In genomic region chr5:148957591-148958202, GRCh38 we compare ENCODE assay signal across 9 cellular contexts.
DNase-seq lines count a peak whose midpoint lies in the region; ATAC-seq, FAIRE-seq and TF ChIP-seq lines count a peak whose summit lies in the region.
"Had no signal": no experiment of that assay in that cellular context is flagged by ENCODE, and none has a peak within 500 bp of the region (broad histone marks: within the 10 kb centered on the region; RNA-seq: fewer than 3 reads in every experiment).

No MANE protein-coding gene starts in this region.

- no peak for TF ChIP-seq POLR2A in adrenal gland (IDR thresholded peaks at IDR 0.05)

- no peak for FAIRE-seq in kidney (lab: Jason Lieb, UNC)

- ATAC-seq in HG02884 (IDR thresholded peaks at IDR 0.05; ENCODE audit: unreplicated experiment) (peak; percentile 49), RWPE2 (ENCODE audit: low read depth) (peak; percentile 64)

- TF ChIP-seq CTCF in RWPE2 (IDR thresholded peaks at IDR 0.05; ENCODE audit: poor library complexity, severe bottlenecking) (peak; percentile 98), adrenal gland (IDR thresholded peaks at IDR 0.05) (peak; percentile 25 to 62 (median 54)), kidney (IDR thresholded peaks at IDR 0.05; ENCODE audit: borderline replicate concordance, extremely low read depth, insufficient read depth) (peak; percentile 54)

- WGBS in adrenal gland, 4 donors = 14 to 21% (median 16%) methylated on average over 3 of the region's 3 CpGs

- H3K9me3 ChIP-seq in RWPE2 (ENCODE audit: severe bottlenecking) (no peaks in the 10 kb centered on the region), adrenal gland (replicated peaks in 1 of 3) (no peaks in the 10 kb centered on the region), kidney (ENCODE audit: control insufficient read depth in 1 of 2, low read length in 2 of 2) (no peaks in the 10 kb centered on the region)
- H3K9me3 ChIP-seq: BLaER1 treated with 17β-estradiol and CSF1 and Interleukin-3, amounts not matched to agents 10 nM and 100 nM had no signal

- intact Hi-C loops in adrenal gland (cut with DNase I) (no loop called here), kidney (cut with DNase I) (no loop called here)

- H3K36me3 ChIP-seq in RWPE2 (ENCODE audit: low read depth) = no peaks in the 10 kb centered on the region
- no peaks in the 10 kb centered on the region for H3K36me3 ChIP-seq in adrenal gland (replicated peaks in 1 of 2)
- H3K36me3 ChIP-seq in kidney (ENCODE audit: control insufficient read depth in 1 of 2, insufficient read depth in 2 of 2, low read length in 2 of 2) = no peaks in the 10 kb centered on the region
- H3K36me3 ChIP-seq: BLaER1 treated with 17β-estradiol and CSF1 and Interleukin-3, amounts not matched to agents 10 nM and 100 nM had no signal

- H3K27ac ChIP-seq in RWPE2 (ENCODE audit: poor library complexity, severe bottlenecking) (peak overlapping the region; percentile 30), adrenal gland (no peak overlapping the region), kidney (ENCODE audit: low read depth in 2 of 2, low read length in 2 of 2) (no peak overlapping the region)
- H3K27ac ChIP-seq: BLaER1 treated with 17β-estradiol and CSF1 and Interleukin-3, amounts not matched to agents 10 nM and 100 nM had no signal

- H3K4me1 ChIP-seq in RWPE2 (ENCODE audit: insufficient read depth, poor library complexity, severe bottlenecking) = peaks cover 11% of the 10 kb centered on the region
- H3K4me1 ChIP-seq in adrenal gland (replicated peaks in 1 of 2) = no peaks in the 10 kb centered on the region
- H3K4me1 ChIP-seq in kidney (ENCODE audit: control insufficient read depth in 1 of 2, insufficient read depth in 1 of 2, low read depth in 1 of 2, low read length in 2 of 2) = no peaks in the 10 kb centered on the region

- DNase-seq in NCI-H1092 treated with DMSO at 0.1 percent for 48 hours (lab: John Stamatoyannopoulos, UW) (peak; percentile 11), NCI-H1092 (lab: John Stamatoyannopoulos, UW) (no peak), RWPE2 (ENCODE audit: low spot score) (no peak), adrenal gland (peak in 2 of 7 donors; percentile 23 to 34), kidney (no peak), foreskin melanocyte (no peak)
- peak; percentile 4 for DNase-seq in stimulated activated CD8-positive, alpha-beta memory T cell treated with anti-CD3 and anti-CD28 coated beads, Interleukin-12 subunit alpha, Interleukin-12 subunit beta, amount 100 ng/mL, for 4 hours (ENCODE audit: low read depth)

- no peak overlapping the region for H3K4me3 ChIP-seq in RWPE2 (ENCODE audit: severe bottlenecking)
- H3K4me3 ChIP-seq in adrenal gland = no peak overlapping the region
- H3K4me3 ChIP-seq in kidney (ENCODE audit: low read length in 2 of 2) = no peak overlapping the region
- H3K4me3 ChIP-seq: BLaER1 treated with 17β-estradiol and CSF1 and Interleukin-3, amounts not matched to agents 10 nM and 100 nM had no signal

- H3K9ac ChIP-seq in kidney (ENCODE audit: low read length in 2 of 2) = no peak overlapping the region
- H3K9ac ChIP-seq: BLaER1 treated with 17β-estradiol and CSF1 and Interleukin-3, amounts not matched to agents 10 nM and 100 nM had no signal

- H3K27me3 ChIP-seq in RWPE2 (ENCODE audit: insufficient read depth, poor library complexity, severe bottlenecking) = no peaks in the 10 kb centered on the region
- H3K27me3 ChIP-seq in adrenal gland = no peaks in the 10 kb centered on the region
- H3K27me3 ChIP-seq: BLaER1 treated with 17β-estradiol and CSF1 and Interleukin-3, amounts not matched to agents 10 nM and 100 nM had no signal

Comparison
In these comparisons a context has a peak if more than half of its experiments do, and no peak if none do; other contexts are left out.
1. DNase-seq: peak in NCI-H1092 treated with DMSO at 0.1 percent for 48 hours (single experiment) and stimulated activated CD8-positive, alpha-beta memory T cell treated with anti-CD3 and anti-CD28 coated beads, Interleukin-12 subunit alpha, Interleukin-12 subunit beta, amount 100 ng/mL, for 4 hours (single experiment); none in NCI-H1092 (single experiment), RWPE2 (single experiment), kidney (single experiment) and foreskin melanocyte (single experiment).
2. Peak in every context shown above with its lines, with median percentiles within 50 percentile points of each other: CTCF ChIP-seq.